In the genomic region with DNA sequence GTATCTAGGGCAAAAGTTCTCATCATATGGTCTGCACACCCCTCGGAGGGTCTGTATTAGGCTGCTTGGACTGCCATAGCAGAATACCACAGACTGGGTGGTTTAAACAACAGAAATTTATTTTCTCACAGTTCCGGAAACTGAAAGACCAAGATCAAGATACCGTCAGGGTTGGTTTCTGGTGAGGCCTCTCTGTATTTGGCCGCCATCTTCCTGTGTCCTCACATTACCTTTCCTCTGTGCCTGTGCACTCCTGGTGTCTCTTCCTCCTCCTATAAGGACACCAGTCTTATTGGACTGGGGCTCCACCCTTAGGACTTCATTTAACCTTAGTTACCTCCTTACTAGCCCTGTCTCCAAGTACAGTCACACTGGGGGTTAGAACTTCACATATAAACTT, we compare ENCODE assay signal across 13 cellular contexts.
DNase-seq lines count a peak whose midpoint lies in the region; ATAC-seq and TF ChIP-seq lines count a peak whose summit lies in the region.
"Had no signal": no experiment of that assay in that cellular context is flagged by ENCODE, and none has a peak within 500 bp of the region (broad histone marks: within the 10 kb centered on the region; RNA-seq: fewer than 3 reads in every experiment).

No MANE protein-coding gene starts in this region.

- no peak for TF ChIP-seq POLR2A in prostate gland (IDR thresholded peaks at IDR 0.05)

- no peaks in the 10 kb centered on the region for H3K36me3 ChIP-seq in Karpas-422 (ENCODE audit: insufficient read depth, low read length)
- H3K36me3 ChIP-seq in prostate gland: no peaks in the 10 kb centered on the region
- H3K36me3 ChIP-seq: HAP-1 had no signal

- 92% methylated on average over 4 of the region's 4 CpGs for WGBS in prostate gland

- H3K27ac Mint-ChIP-seq in central memory CD8-positive, alpha-beta T cell (ENCODE audit: low read depth): peak overlapping the region; percentile 8
- H3K27ac Mint-ChIP-seq in natural killer cell: peak overlapping the region; percentile 92
- H3K27ac Mint-ChIP-seq: B cell; CD8-positive, alpha-beta T cell had no signal

- no peak overlapping the region for H3K4me2 ChIP-seq in Karpas-422 (ENCODE audit: low read depth, low read length, poor library complexity, severe bottlenecking)
- H3K4me2 ChIP-seq: BLaER1 treated with 17β-estradiol and CSF1 and Interleukin-3, amounts not matched to agents 10 nM and 100 nM had no signal

- 0 out of 2 replicates have a peak, but pooled peaks cover 8% of the 10 kb centered on the region for H4K20me1 ChIP-seq in Karpas-422 (ENCODE audit: insufficient read depth, low read depth, low read length)

- H3K9me3 ChIP-seq in Karpas-422 (ENCODE audit: low read length) (no peaks in the 10 kb centered on the region), prostate gland (no peaks in the 10 kb centered on the region)
- H3K9me3 ChIP-seq: BLaER1 treated with 17β-estradiol and CSF1 and Interleukin-3, amounts not matched to agents 10 nM and 100 nM; HAP-1 had no signal

- no peak for ATAC-seq in central memory CD8-positive, alpha-beta T cell (replicated peaks; ENCODE audit: extremely low read depth, poor library complexity, severe bottlenecking)
- ATAC-seq in natural killer cell: peak; percentile 51 to 66 (median 52)
- ATAC-seq: CD8-positive, alpha-beta T cell had no signal

- H3K4me1 ChIP-seq in Karpas-422 (ENCODE audit: low read length): no peaks in the 10 kb centered on the region
- no peaks in the 10 kb centered on the region for H3K4me1 ChIP-seq in prostate gland (replicated peaks)
- H3K4me1 ChIP-seq: BLaER1 treated with 17β-estradiol and CSF1 and Interleukin-3, amounts not matched to agents 10 nM and 100 nM; HAP-1 had no signal

- H2AFZ ChIP-seq in Karpas-422 (ENCODE audit: low read length): no peak overlapping the region
- H2AFZ ChIP-seq: GM23248 had no signal

- H3K9me2 ChIP-seq in Karpas-422 (replicated peaks; ENCODE audit: insufficient read depth, low read length): no peaks in the 10 kb centered on the region

- no peaks in the 10 kb centered on the region for H3K9me3 Mint-ChIP-seq in central memory CD8-positive, alpha-beta T cell
- no peaks in the 10 kb centered on the region for H3K9me3 Mint-ChIP-seq in natural killer cell
- H3K9me3 Mint-ChIP-seq: CD8-positive, alpha-beta T cell had no signal

- H3K27me3 ChIP-seq in Karpas-422 (ENCODE audit: low read length) (no peaks in the 10 kb centered on the region), prostate gland (replicated peaks; ENCODE audit: insufficient read depth) (no peaks in the 10 kb centered on the region)
- H3K27me3 ChIP-seq: BLaER1 treated with 17β-estradiol and CSF1 and Interleukin-3, amounts not matched to agents 10 nM and 100 nM had no signal

- no peak overlapping the region for H3K27ac ChIP-seq in Karpas-422 (ENCODE audit: low read length)
- H3K27ac ChIP-seq in prostate gland: no peak overlapping the region
- H3K27ac ChIP-seq: BLaER1 treated with 17β-estradiol and CSF1 and Interleukin-3, amounts not matched to agents 10 nM and 100 nM; GM23248; HL-60 had no signal

- H3K9ac ChIP-seq in Karpas-422 (ENCODE audit: low read length): no peak overlapping the region
- H3K9ac ChIP-seq: BLaER1 treated with 17β-estradiol and CSF1 and Interleukin-3, amounts not matched to agents 10 nM and 100 nM; GM23248 had no signal

- peaks cover 4% of the 10 kb centered on the region for H3K36me3 Mint-ChIP-seq in central memory CD8-positive, alpha-beta T cell (ENCODE audit: insufficient read depth)
- no peaks in the 10 kb centered on the region for H3K36me3 Mint-ChIP-seq in natural killer cell
- H3K36me3 Mint-ChIP-seq: CD8-positive, alpha-beta T cell had no signal

- no peak overlapping the region for H3K4me3 ChIP-seq in Karpas-422 (ENCODE audit: low read length)
- no peak overlapping the region for H3K4me3 ChIP-seq in prostate gland
- H3K4me3 ChIP-seq: BLaER1 treated with 17β-estradiol and CSF1 and Interleukin-3, amounts not matched to agents 10 nM and 100 nM; GM23248; HAP-1 had no signal

- H3K4me3 Mint-ChIP-seq in central memory CD8-positive, alpha-beta T cell: no peak overlapping the region
- peak overlapping the region; percentile 76 for H3K4me3 Mint-ChIP-seq in natural killer cell
- H3K4me3 Mint-ChIP-seq: B cell; CD8-positive, alpha-beta T cell had no signal

- TF ChIP-seq CTCF in natural killer cell (IDR thresholded peaks at IDR 0.05) (no peak), prostate gland (IDR thresholded peaks at IDR 0.05) (no peak)

- DNase-seq in Karpas-422 (peak; percentile 32), natural killer cell (no peak), prostate gland (ENCODE audit: low spot score) (no peak), NCI-H1105 treated with DMSO at 0.1 percent for 48 hours (lab: John Stamatoyannopoulos, UW) (no peak), DMS 273 (lab: John Stamatoyannopoulos, UW; ENCODE audit: unreplicated experiment) (no peak)
- DNase-seq in central memory CD8-positive, alpha-beta T cell (ENCODE audit: low spot score in 2 of 2): no peak
- DNase-seq: CD8-positive, alpha-beta T cell; COR-L47; GM23248 had no signal

- H3K79me2 ChIP-seq in Karpas-422 (ENCODE audit: low read length): no peaks in the 10 kb centered on the region

- intact Hi-C loops in natural killer cell (cut with micrococcal nuclease) (no loop called here), prostate gland (cut with DNase I) (no loop called here)

- H3K4me1 Mint-ChIP-seq in central memory CD8-positive, alpha-beta T cell: peaks cover 52% of the 10 kb centered on the region
- H3K4me1 Mint-ChIP-seq in natural killer cell: peaks cover 54 to 67% of the 10 kb centered on the region in 2 donors

- no peaks in the 10 kb centered on the region for H3K27me3 Mint-ChIP-seq in central memory CD8-positive, alpha-beta T cell
- H3K27me3 Mint-ChIP-seq in natural killer cell (ENCODE audit: low read depth in 2 of 2): no peaks in the 10 kb centered on the region
- H3K27me3 Mint-ChIP-seq: B cell had no signal
